In the genomic region with DNA sequence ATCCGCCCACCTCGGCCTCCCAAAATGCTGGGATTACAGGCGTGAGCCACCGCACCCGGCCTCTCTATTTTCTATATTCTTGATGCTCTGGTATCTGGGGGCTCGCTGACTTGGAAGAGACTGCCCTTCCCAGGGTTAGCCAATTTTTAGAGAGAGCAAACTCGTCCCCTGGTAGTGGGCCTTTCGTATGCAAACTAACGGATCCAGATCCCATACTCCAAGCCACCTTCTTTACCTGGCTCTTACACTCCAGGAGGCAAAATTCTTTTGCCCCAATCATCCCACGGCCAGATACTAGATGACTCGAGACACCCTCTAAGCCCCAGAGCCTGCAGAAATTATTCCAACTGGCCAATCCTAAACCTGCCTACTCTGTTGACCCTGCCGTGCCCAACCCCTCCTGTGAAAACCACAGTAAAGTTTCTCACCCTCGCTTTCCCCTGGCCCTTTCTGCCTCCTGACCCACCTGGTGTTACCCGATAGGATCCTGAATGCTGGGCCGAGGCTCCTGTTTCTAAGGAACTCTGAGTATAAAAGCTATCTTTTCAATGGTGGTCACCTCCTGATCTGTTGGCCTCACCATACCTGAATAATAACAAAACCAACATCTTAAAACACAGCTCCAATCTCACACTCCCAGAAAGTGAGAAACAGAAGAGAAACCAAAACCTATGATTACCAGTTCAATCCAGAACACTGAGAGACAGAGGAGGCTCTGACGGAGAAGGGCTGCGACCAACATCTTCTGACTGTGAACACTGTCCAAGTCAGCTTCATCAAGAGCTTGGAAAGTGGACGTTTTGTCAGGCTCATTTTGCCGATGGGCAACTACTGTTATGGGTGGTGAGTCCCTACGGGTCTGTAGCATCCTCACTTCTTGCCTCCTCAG, we compare ENCODE assay signal across 1 cellular context.
TF ChIP-seq lines count a peak whose summit lies in the region.

No MANE protein-coding gene starts in this region.

TF ChIP-seq in GM23338, 12 proteins besides CTCF, POLR2A, EP300 and RAD21 (continued from another document):
- TF ChIP-seq, protein P1, sequence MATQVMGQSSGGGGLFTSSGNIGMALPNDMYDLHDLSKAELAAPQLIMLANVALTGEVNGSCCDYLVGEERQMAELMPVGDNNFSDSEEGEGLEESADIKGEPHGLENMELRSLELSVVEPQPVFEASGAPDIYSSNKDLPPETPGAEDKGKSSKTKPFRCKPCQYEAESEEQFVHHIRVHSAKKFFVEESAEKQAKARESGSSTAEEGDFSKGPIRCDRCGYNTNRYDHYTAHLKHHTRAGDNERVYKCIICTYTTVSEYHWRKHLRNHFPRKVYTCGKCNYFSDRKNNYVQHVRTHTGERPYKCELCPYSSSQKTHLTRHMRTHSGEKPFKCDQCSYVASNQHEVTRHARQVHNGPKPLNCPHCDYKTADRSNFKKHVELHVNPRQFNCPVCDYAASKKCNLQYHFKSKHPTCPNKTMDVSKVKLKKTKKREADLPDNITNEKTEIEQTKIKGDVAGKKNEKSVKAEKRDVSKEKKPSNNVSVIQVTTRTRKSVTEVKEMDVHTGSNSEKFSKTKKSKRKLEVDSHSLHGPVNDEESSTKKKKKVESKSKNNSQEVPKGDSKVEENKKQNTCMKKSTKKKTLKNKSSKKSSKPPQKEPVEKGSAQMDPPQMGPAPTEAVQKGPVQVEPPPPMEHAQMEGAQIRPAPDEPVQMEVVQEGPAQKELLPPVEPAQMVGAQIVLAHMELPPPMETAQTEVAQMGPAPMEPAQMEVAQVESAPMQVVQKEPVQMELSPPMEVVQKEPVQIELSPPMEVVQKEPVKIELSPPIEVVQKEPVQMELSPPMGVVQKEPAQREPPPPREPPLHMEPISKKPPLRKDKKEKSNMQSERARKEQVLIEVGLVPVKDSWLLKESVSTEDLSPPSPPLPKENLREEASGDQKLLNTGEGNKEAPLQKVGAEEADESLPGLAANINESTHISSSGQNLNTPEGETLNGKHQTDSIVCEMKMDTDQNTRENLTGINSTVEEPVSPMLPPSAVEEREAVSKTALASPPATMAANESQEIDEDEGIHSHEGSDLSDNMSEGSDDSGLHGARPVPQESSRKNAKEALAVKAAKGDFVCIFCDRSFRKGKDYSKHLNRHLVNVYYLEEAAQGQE (IDR thresholded peaks at IDR 0.05; ENCODE audit: unreplicated experiment): no peak
- TF ChIP-seq, protein P2, sequence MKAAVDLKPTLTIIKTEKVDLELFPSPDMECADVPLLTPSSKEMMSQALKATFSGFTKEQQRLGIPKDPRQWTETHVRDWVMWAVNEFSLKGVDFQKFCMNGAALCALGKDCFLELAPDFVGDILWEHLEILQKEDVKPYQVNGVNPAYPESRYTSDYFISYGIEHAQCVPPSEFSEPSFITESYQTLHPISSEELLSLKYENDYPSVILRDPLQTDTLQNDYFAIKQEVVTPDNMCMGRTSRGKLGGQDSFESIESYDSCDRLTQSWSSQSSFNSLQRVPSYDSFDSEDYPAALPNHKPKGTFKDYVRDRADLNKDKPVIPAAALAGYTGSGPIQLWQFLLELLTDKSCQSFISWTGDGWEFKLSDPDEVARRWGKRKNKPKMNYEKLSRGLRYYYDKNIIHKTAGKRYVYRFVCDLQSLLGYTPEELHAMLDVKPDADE (IDR thresholded peaks at IDR 0.05): no peak
